Comparison of ENCODE assay signal across 7 cellular contexts in the genomic region with DNA sequence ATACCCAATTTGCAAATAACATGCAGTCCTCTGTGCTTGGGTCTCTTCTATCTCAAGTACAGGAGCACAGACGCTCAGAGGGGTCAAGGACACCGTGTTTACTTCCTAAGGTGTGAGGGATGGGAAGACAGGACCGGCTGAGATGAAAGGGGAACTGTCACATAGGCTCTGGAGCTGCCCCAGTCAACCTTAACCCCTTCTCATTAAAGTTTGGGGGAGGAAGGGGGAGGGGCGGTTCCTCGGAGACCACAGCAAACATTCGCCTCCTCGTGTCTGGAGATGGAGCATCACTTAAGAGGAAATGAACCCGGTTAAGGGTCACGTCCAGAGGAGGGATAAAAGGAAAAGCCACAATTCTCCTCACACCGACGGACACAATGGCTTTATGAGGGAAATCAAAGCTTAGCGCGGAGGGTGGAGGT. TPM values are rescaled to one million over a fixed set of nuclear protein-coding genes. Genes with fewer than 3 reads are reported as not detected.
DNase-seq lines count a peak whose midpoint lies in the region; ATAC-seq and TF ChIP-seq lines count a peak whose summit lies in the region.

No MANE protein-coding gene starts in this region.

- CTCF ChIA-PET in WTC11 (lab: Charles Lee): interaction anchor here (0.7 to 6.4 kb wide), 30 partner anchors 13 to 248 kb away, joined by 3 to 64 read pairs (median 4); no protein-coding TSS in a partner anchor

- H3K9me3 ChIP-seq in HUES48 (ENCODE audit: control insufficient read depth, insufficient read depth, low read length): no peaks in the 10 kb centered on the region
- no peaks in the 10 kb centered on the region for H3K9me3 ChIP-seq in hepatocyte (ENCODE audit: low read depth)
- H3K9me3 ChIP-seq in skeletal muscle satellite cell (replicated peaks; ENCODE audit: low read length): no peaks in the 10 kb centered on the region

- H4K20me1 ChIP-seq in hepatocyte (ENCODE audit: insufficient read depth, poor library complexity, severe bottlenecking): peaks cover 3% of the 10 kb centered on the region

- H2AFZ ChIP-seq in hepatocyte: peak overlapping the region; percentile 73

- H3K4me2 ChIP-seq in hepatocyte: peak overlapping the region; percentile 98
- peak overlapping the region; percentile 89 for H3K4me2 ChIP-seq in skeletal muscle satellite cell (ENCODE audit: low read length)

- no peak for TF ChIP-seq CTCF in WTC11 (IDR thresholded peaks at IDR 0.05)
- no peak for TF ChIP-seq CTCF in hepatocyte (IDR thresholded peaks at IDR 0.05; ENCODE audit: poor library complexity)

- POLR2A ChIA-PET in WTC11 (lab: Charles Lee): interaction anchor here (0.5 to 1.2 kb wide), 5 partner anchors 71 to 142 kb away, joined by 3 to 5 read pairs (median 3); no protein-coding TSS in a partner anchor

- H3K27me3 ChIP-seq in HUES48 (ENCODE audit: control insufficient read depth, insufficient read depth, low read length): peaks cover 45% of the 10 kb centered on the region
- H3K27me3 ChIP-seq in hepatocyte: no peaks in the 10 kb centered on the region
- no peaks in the 10 kb centered on the region for H3K27me3 ChIP-seq in skeletal muscle satellite cell (ENCODE audit: control insufficient read depth, insufficient read depth, low read length)

- peaks cover 43% of the 10 kb centered on the region for H3K27me3 Mint-ChIP-seq in WTC11 (ENCODE audit: low read depth)

- peak overlapping the region; percentile 76 for H3K4me3 ChIP-seq in HUES48 (ENCODE audit: low read depth, low read length)
- peak overlapping the region; percentile 74 for H3K4me3 ChIP-seq in hepatocyte
- H3K4me3 ChIP-seq in skeletal muscle satellite cell (ENCODE audit: low read length): peak overlapping the region; percentile 82

- H3K4me1 Mint-ChIP-seq in WTC11: peaks cover 32% of the 10 kb centered on the region

- H3K4me1 ChIP-seq in HUES48 (ENCODE audit: control insufficient read depth, insufficient read depth, low read length) (peaks cover 10% of the 10 kb centered on the region), hepatocyte (ENCODE audit: insufficient read depth) (peaks cover 46% of the 10 kb centered on the region), skeletal muscle satellite cell (ENCODE audit: control insufficient read depth, insufficient read depth, low read length) (peaks cover 61% of the 10 kb centered on the region)

- H3K36me3 ChIP-seq in HUES48 (ENCODE audit: control insufficient read depth, insufficient read depth, low read length): no peaks in the 10 kb centered on the region
- no peaks in the 10 kb centered on the region for H3K36me3 ChIP-seq in hepatocyte (replicated peaks; ENCODE audit: insufficient read depth, low read depth)
- H3K36me3 ChIP-seq in skeletal muscle satellite cell (ENCODE audit: insufficient read depth, low read length): no peaks in the 10 kb centered on the region

- H3K27ac Mint-ChIP-seq in WTC11: no peak overlapping the region

- no peaks in the 10 kb centered on the region for H3K9me2 ChIP-seq in hepatocyte (replicated peaks; ENCODE audit: insufficient read depth)

- ATAC-seq in WTC11 (peak; percentile 21), HG03432 (IDR thresholded peaks at IDR 0.05; ENCODE audit: unreplicated experiment) (no peak), GM19467 (IDR thresholded peaks at IDR 0.05; ENCODE audit: unreplicated experiment) (no peak), HG02970 (IDR thresholded peaks at IDR 0.05; ENCODE audit: low FRiP score, unreplicated experiment) (no peak)

- peak overlapping the region; percentile 84 for H3K4me3 Mint-ChIP-seq in WTC11

- H3K9me3 Mint-ChIP-seq in WTC11: no peaks in the 10 kb centered on the region

- no peak overlapping the region for H3K9ac ChIP-seq in HUES48 (ENCODE audit: low read depth, low read length)
- H3K9ac ChIP-seq in skeletal muscle satellite cell (ENCODE audit: low read depth, low read length): peak overlapping the region; percentile 76

- DNase-seq in WTC11 (ENCODE audit: low spot score): peak; percentile 43
- peak; percentile 56 for DNase-seq in hepatocyte (ENCODE audit: low spot score)

- H3K36me3 Mint-ChIP-seq in WTC11: no peaks in the 10 kb centered on the region

- WGBS in hepatocyte (ENCODE audit: low lambda C conversion rate, missing lambda C conversion rate): 6% methylated on average over 13 of the region's 13 CpGs

- H3K79me2 ChIP-seq in hepatocyte: peaks cover 55% of the 10 kb centered on the region

- H3K27ac ChIP-seq in HUES48 (ENCODE audit: low read depth, low read length): no peak overlapping the region
- H3K27ac ChIP-seq in hepatocyte: peak overlapping the region; percentile 80

TF ChIP-seq in WTC11, 78 proteins besides CTCF, POLR2A, EP300 and RAD21 (continues in another document):
- TF ChIP-seq ZMAT4 (CRISPR knock-in tag; IDR thresholded peaks at IDR 0.05): no peak
- no peak for TF ChIP-seq TEAD1 (CRISPR knock-in tag; IDR thresholded peaks at IDR 0.05)
- TF ChIP-seq ZNF671 (CRISPR knock-in tag; IDR thresholded peaks at IDR 0.05): no peak
- no peak for TF ChIP-seq TCF7 (CRISPR knock-in tag; IDR thresholded peaks at IDR 0.05; ENCODE audit: low read depth)
- TF ChIP-seq ZBTB21 (CRISPR knock-in tag; IDR thresholded peaks at IDR 0.05; ENCODE audit: borderline replicate concordance): 0 out of 2 replicates have a peak, but pooled peaks have one; percentile 35
- no peak for TF ChIP-seq FOXP1 (CRISPR knock-in tag; IDR thresholded peaks at IDR 0.05; ENCODE audit: borderline replicate concordance)
- TF ChIP-seq MXD4 (CRISPR knock-in tag; IDR thresholded peaks at IDR 0.05; ENCODE audit: borderline replicate concordance): no peak
- TF ChIP-seq, protein P1, sequence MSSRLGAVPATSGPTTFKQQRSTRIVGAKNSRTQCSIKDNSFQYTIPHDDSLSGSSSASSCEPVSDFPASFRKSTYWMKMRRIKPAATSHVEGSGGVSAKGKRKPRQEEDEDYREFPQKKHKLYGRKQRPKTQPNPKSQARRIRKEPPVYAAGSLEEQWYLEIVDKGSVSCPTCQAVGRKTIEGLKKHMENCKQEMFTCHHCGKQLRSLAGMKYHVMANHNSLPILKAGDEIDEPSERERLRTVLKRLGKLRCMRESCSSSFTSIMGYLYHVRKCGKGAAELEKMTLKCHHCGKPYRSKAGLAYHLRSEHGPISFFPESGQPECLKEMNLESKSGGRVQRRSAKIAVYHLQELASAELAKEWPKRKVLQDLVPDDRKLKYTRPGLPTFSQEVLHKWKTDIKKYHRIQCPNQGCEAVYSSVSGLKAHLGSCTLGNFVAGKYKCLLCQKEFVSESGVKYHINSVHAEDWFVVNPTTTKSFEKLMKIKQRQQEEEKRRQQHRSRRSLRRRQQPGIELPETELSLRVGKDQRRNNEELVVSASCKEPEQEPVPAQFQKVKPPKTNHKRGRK (CRISPR knock-in tag; IDR thresholded peaks at IDR 0.05; ENCODE audit: borderline replicate concordance): no peak
- TF ChIP-seq, protein P2, sequence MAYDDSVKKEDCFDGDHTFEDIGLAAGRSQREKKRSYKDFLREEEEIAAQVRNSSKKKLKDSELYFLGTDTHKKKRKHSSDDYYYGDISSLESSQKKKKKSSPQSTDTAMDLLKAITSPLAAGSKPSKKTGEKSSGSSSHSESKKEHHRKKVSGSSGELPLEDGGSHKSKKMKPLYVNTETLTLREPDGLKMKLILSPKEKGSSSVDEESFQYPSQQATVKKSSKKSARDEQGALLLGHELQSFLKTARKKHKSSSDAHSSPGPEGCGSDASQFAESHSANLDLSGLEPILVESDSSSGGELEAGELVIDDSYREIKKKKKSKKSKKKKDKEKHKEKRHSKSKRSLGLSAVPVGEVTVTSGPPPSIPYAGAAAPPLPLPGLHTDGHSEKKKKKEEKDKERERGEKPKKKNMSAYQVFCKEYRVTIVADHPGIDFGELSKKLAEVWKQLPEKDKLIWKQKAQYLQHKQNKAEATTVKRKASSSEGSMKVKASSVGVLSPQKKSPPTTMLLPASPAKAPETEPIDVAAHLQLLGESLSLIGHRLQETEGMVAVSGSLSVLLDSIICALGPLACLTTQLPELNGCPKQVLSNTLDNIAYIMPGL (CRISPR knock-in tag; IDR thresholded peaks at IDR 0.05): 0 out of 2 replicates have a peak, but pooled peaks have one; percentile 40
- no peak for TF ChIP-seq ZNF425 (CRISPR knock-in tag; conservative IDR thresholded peaks at IDR 0.05)
- no peak for TF ChIP-seq GRHL2 (CRISPR knock-in tag; IDR thresholded peaks at IDR 0.05; ENCODE audit: insufficient replicate concordance, severe bottlenecking)
- no peak for TF ChIP-seq ELF4 (CRISPR knock-in tag; IDR thresholded peaks at IDR 0.05; ENCODE audit: low read depth)
- no peak for TF ChIP-seq ZNF317 (CRISPR knock-in tag; IDR thresholded peaks at IDR 0.05; ENCODE audit: borderline replicate concordance, low read depth)

RNA-seq across cellular contexts. Expression of gene SH3PXD2A, which starts 1.1 kb away (rescaled TPM):
- 15.7 to 17.9 TPM (median 17.4 TPM) in 3 replicates for total RNA-seq in WTC11 (2021)
- 10.6 and 13.6 TPM in 2 replicates for total RNA-seq in hepatocyte
- 7.3 and 8.4 TPM in 2 replicates for polyA plus RNA-seq in hepatocyte
- 14.4 and 17.0 TPM in 2 replicates for total RNA-seq in skeletal muscle satellite cell (2012; rRNA removed)
